Comparison of ENCODE assay signal across 12 cellular contexts in the genomic region with DNA sequence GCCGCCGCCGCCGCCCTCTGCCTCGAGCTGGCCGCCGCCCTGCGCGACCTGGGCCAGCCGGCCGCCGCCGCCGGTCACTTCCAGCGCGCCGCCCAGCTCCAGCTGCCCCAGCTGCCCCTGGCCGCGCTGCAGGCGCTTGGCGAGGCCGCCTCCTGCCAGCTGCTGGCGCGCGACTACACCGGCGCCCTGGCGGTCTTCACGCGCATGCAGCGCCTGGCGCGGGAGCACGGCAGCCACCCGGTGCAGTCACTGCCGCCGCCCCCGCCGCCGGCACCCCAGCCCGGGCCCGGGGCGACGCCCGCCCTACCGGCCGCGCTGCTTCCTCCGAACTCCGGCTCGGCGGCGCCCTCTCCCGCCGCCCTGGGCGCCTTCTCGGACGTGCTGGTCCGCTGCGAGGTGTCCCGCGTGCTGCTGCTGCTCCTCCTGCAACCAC. TPM values are rescaled to one million over a fixed set of nuclear protein-coding genes. Genes with fewer than 3 reads are reported as not detected.
A peak's percentile ranks its signal among the peaks of the same experiment; 100 is the strongest.
DNase-seq lines count a peak whose midpoint lies in the region; ATAC-seq and TF ChIP-seq lines count a peak whose summit lies in the region.
"Not testable (repeated sequence)": the region's sequence is repeated elsewhere in the genome, so short reads cannot be mapped to it uniquely, and the experiment has no call there.
"Had no signal": no experiment of that assay in that cellular context is flagged by ENCODE, and none has a peak within 500 bp of the region (broad histone marks: within the 10 kb centered on the region; RNA-seq: fewer than 3 reads in every experiment).

No MANE protein-coding gene starts in this region.

- TF ChIP-seq POLR2A in right lobe of liver (IDR thresholded peaks at IDR 0.05) = not testable (repeated sequence)

- not testable (repeated sequence) for H3K27me3 ChIP-seq in right lobe of liver, upper lobe of right lung

- H3K27ac Mint-ChIP-seq in activated naive CD4-positive, alpha-beta T cell treated with anti-CD3 and anti-CD28 coated beads, Interleukin-2, amount 50 U/mL, for 72 hours = not testable (repeated sequence)

- H3K4me3 ChIP-seq in right lobe of liver, upper lobe of right lung: not testable (repeated sequence)

- not testable (repeated sequence) for DNase-seq in activated naive CD4-positive, alpha-beta T cell treated with anti-CD3 and anti-CD28 coated beads, Interleukin-2, amount 50 U/mL, for 72 hours (ENCODE audit: low spot score in 2 of 2); right lobe of liver; upper lobe of right lung

- intact Hi-C loops in right lobe of liver (cut with DNase I); upper lobe of right lung (cut with DNase I): not testable (repeated sequence)

- not testable (repeated sequence) for H3K9me3 Mint-ChIP-seq in activated naive CD4-positive, alpha-beta T cell treated with anti-CD3 and anti-CD28 coated beads, Interleukin-2, amount 50 U/mL, for 72 hours

- H3K9me3 ChIP-seq in right lobe of liver, upper lobe of right lung: not testable (repeated sequence)

- not testable (repeated sequence) for H3K4me1 ChIP-seq in right lobe of liver, upper lobe of right lung

- TF ChIP-seq CTCF in right lobe of liver (IDR thresholded peaks at IDR 0.05); upper lobe of right lung (IDR thresholded peaks at IDR 0.05): not testable (repeated sequence)

- peak; percentile 43 for ATAC-seq in GM18868 (IDR thresholded peaks at IDR 0.05; ENCODE audit: unreplicated experiment)
- ATAC-seq in GM21367 (IDR thresholded peaks at IDR 0.05; ENCODE audit: unreplicated experiment) = peak; percentile 38
- ATAC-seq in HG02623 (IDR thresholded peaks at IDR 0.05; ENCODE audit: unreplicated experiment) = peak; percentile 42
- peak; percentile 60 for ATAC-seq in HG03095 (IDR thresholded peaks at IDR 0.05; ENCODE audit: unreplicated experiment)
- peak; percentile 23 for ATAC-seq in HG03558 (IDR thresholded peaks at IDR 0.05; ENCODE audit: extremely low read depth, unreplicated experiment)
- ATAC-seq in activated naive CD4-positive, alpha-beta T cell treated with anti-CD3 and anti-CD28 coated beads, Interleukin-2, amount 50 U/mL, for 72 hours = peak; percentile 52 to 68
- ATAC-seq in right lobe of liver = peak; percentile 57 to 74 (median 68)
- ATAC-seq in upper lobe of right lung = peak; percentile 73

- H3K36me3 Mint-ChIP-seq in activated naive CD4-positive, alpha-beta T cell treated with anti-CD3 and anti-CD28 coated beads, Interleukin-2, amount 50 U/mL, for 72 hours = not testable (repeated sequence)

- H3K36me3 ChIP-seq in right lobe of liver, upper lobe of right lung: not testable (repeated sequence)

- no CpG with 5 or more reads among the region's 62 CpGs for WGBS in right lobe of liver (ENCODE audit: insufficient coverage, low coverage, low lambda C conversion rate, missing lambda C conversion rate)

- H3K27ac ChIP-seq in right lobe of liver, upper lobe of right lung: not testable (repeated sequence)

RNA-seq across cellular contexts. Expression of gene F8A1, which starts 0.7 kb away (rescaled TPM):
- 10 to 100 TPM in 1 of 2 donors, 1 to 10 TPM in 1; 7.5 to 17.6 TPM for total RNA-seq in activated naive CD4-positive, alpha-beta T cell treated with anti-CD3 and anti-CD28 coated beads, Interleukin-2, amount 50 U/mL, for 72 hours
- total RNA-seq in right lobe of liver (10 to 100 TPM; 13.1 to 24.7 (median 17.6) TPM), upper lobe of right lung (42.9 TPM)

RNA-seq across cellular contexts. Expression of gene SMIM9, which starts 52.3 kb away (rescaled TPM):
- not detected for total RNA-seq in activated naive CD4-positive, alpha-beta T cell treated with anti-CD3 and anti-CD28 coated beads, Interleukin-2, amount 50 U/mL, for 72 hours
- total RNA-seq in right lobe of liver (not detected), upper lobe of right lung (not detected)
- total RNA-seq: activated CD4-positive, alpha-beta T cell treated with anti-CD3 and anti-CD28 coated beads, Interleukin-2, amount 10 ng/mL, durations not matched to agents 7 days and 5 days; myocyte; prostate gland; SJSA1 had no signal

Comparison
In these comparisons a context has a peak if more than half of its experiments do, and no peak if none do; other contexts are left out.
1. ATAC-seq: peak in every context shown above with its lines; median percentile 73 in upper lobe of right lung; 68 in right lobe of liver; 60 in HG03095; 60 in activated naive CD4-positive, alpha-beta T cell treated with anti-CD3 and anti-CD28 coated beads, Interleukin-2, amount 50 U/mL, for 72 hours; 43 in GM18868; 42 in HG02623; 38 in GM21367; 23 in HG03558.